In genomic region chr4:159369256-159369655, GRCh38 we compare ENCODE assay signal across 2 cellular contexts.
TF ChIP-seq lines count a peak whose summit lies in the region.

No MANE protein-coding gene starts in this region.

TF ChIP-seq in HepG2, 621 proteins besides CTCF, POLR2A, EP300 and RAD21:
- TF ChIP-seq SOX13 (IDR thresholded peaks at IDR 0.05) (no peak), SOX13 (CRISPR knock-in tag; conservative IDR thresholded peaks at IDR 0.05 in 1 of 2, IDR thresholded peaks at IDR 0.05 in 1 of 2) (peak in 1 of 2 experiments; percentile 22; a peak in 1 of 4 replicates)
- TF ChIP-seq, protein P1, sequence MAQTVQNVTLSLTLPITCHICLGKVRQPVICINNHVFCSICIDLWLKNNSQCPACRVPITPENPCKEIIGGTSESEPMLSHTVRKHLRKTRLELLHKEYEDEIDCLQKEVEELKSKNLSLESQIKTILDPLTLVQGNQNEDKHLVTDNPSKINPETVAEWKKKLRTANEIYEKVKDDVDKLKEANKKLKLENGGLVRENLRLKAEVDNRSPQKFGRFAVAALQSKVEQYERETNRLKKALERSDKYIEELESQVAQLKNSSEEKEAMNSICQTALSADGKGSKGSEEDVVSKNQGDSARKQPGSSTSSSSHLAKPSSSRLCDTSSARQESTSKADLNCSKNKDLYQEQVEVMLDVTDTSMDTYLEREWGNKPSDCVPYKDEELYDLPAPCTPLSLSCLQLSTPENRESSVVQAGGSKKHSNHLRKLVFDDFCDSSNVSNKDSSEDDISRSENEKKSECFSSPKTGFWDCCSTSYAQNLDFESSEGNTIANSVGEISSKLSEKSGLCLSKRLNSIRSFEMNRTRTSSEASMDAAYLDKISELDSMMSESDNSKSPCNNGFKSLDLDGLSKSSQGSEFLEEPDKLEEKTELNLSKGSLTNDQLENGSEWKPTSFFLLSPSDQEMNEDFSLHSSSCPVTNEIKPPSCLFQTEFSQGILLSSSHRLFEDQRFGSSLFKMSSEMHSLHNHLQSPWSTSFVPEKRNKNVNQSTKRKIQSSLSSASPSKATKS (CRISPR knock-in tag; IDR thresholded peaks at IDR 0.05) = no peak
- TF ChIP-seq, protein P2, sequence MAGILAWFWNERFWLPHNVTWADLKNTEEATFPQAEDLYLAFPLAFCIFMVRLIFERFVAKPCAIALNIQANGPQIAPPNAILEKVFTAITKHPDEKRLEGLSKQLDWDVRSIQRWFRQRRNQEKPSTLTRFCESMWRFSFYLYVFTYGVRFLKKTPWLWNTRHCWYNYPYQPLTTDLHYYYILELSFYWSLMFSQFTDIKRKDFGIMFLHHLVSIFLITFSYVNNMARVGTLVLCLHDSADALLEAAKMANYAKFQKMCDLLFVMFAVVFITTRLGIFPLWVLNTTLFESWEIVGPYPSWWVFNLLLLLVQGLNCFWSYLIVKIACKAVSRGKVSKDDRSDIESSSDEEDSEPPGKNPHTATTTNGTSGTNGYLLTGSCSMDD (CRISPR knock-in tag; IDR thresholded peaks at IDR 0.05) = no peak

TF ChIP-seq in K562, 482 proteins besides CTCF, POLR2A, EP300 and RAD21:
- no peak for TF ChIP-seq CBX3 (IDR thresholded peaks at IDR 0.05; ENCODE audit: borderline replicate concordance in 1 of 2, low read length in 2 of 2)
